Comparison of ENCODE assay signal across 7 cellular contexts in the genomic region with DNA sequence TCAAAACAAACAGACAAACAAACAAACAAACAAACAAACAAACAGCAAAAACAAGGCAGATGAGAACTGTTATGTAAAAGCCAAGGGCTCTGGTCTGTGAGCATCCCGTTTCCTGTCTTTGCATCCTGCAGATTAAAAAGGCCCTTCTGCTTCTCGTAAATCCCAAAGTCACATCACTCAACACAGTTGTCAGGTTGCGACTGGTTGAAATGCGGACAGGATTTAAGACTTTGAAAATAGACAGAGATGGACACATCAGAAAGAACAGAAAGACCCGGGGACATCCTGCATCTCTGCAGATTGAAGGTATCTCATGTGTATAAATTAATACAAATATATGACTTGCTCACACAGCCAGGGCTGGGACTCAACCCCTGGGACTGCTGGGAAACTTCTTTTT. TPM values are rescaled to one million over a fixed set of nuclear protein-coding genes. Genes with fewer than 3 reads are reported as not detected.
"Had no signal": no experiment of that assay in that cellular context is flagged by ENCODE, and none has a peak within 500 bp of the region (broad histone marks: within the 10 kb centered on the region; RNA-seq: fewer than 3 reads in every experiment).

No MANE protein-coding gene starts in this region.

- H3K9me3 Mint-ChIP-seq: H9, IgD-negative memory B cell had no signal

- H3K9ac ChIP-seq: GM23248 had no signal

- H3K4me3 ChIP-seq: GM23248 had no signal

- H2AFZ ChIP-seq: GM23248 had no signal

- H3K36me3 Mint-ChIP-seq: IgD-negative memory B cell had no signal

- DNase-seq: GM23248, H9, HCEC 1CT had no signal

- H3K27ac Mint-ChIP-seq: IgD-negative memory B cell had no signal

- H3K27ac ChIP-seq: GM23248 had no signal

- H3K4me3 Mint-ChIP-seq: H9, IgD-negative memory B cell had no signal

- FAIRE-seq: H1, H54, HTR-8/SVneo had no signal

RNA-seq across cellular contexts. Expression of a gene that starts 18.2 kb away (rescaled TPM):
- polyA plus RNA-seq: IgD-negative memory B cell had no signal
